Comparison of ENCODE assay signal across 8 cellular contexts in the genomic region with DNA sequence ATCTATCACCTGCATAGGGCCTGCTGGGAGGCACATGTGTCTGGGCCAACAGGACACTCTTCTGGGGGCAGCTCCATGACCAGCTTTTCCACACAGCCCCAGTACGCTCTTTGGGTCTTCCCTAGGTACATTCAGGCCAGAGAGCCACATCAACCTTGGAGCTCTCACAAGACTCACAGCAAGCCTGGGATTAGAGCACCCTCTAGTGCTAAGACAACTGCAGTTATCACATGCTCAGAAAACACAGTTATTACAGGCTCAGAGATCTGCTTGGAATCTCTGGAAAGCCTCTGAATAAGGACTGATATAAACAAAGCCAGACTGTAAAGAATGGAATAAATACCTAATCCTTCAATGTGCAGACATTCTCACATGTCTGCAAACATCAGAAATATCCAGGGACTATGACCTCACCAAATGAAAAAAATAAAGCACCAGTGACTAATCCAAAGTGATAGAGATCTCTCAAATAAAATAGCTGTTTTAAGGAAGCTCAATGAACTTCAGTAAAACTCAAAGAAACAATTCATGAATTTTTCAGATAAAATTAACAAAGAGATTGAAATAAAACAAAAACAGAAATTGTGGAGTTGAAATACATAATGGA.
DNase-seq lines count a peak whose midpoint lies in the region; ATAC-seq and TF ChIP-seq lines count a peak whose summit lies in the region.

No MANE protein-coding gene starts in this region.

- H2BK120ac ChIP-seq in neuronal stem cell (ENCODE audit: low read depth, low read length): no peak overlapping the region

- intact Hi-C loops in tibial artery (cut with DNase I; ENCODE audit: low total_unique reads) (no loop called here), sciatic nerve (cut with DNase I) (no loop called here)

- H4K91ac ChIP-seq in neuronal stem cell (ENCODE audit: low read depth, low read length, poor library complexity): no peak overlapping the region

- H3K27me3 ChIP-seq in cardiac muscle cell: no peaks in the 10 kb centered on the region
- H3K27me3 ChIP-seq in right atrium auricular region: no peaks in the 10 kb centered on the region
- no peaks in the 10 kb centered on the region for H3K27me3 ChIP-seq in neuronal stem cell (ENCODE audit: control insufficient read depth in 3 of 3, insufficient read depth in 3 of 3, low read depth in 1 of 3, low read length in 3 of 3)
- H3K27me3 ChIP-seq in tibial artery: no peaks in the 10 kb centered on the region

- no peak overlapping the region for H3K4ac ChIP-seq in neuronal stem cell (ENCODE audit: low read length)

- H3K79me1 ChIP-seq in neuronal stem cell (ENCODE audit: low read depth, low read length): no peaks in the 10 kb centered on the region

- H4K8ac ChIP-seq in neuronal stem cell (ENCODE audit: low read depth, low read length): no peak overlapping the region

- H2BK15ac ChIP-seq in neuronal stem cell (ENCODE audit: low read length): no peak overlapping the region

- peak; percentile 77 for TF ChIP-seq CTCF in cardiac muscle cell (IDR thresholded peaks at IDR 0.05; ENCODE audit: low read depth, low read length)
- no peak for TF ChIP-seq CTCF in right atrium auricular region (IDR thresholded peaks at IDR 0.05)
- peak; percentile 71 for TF ChIP-seq CTCF in choroid plexus epithelial cell (conservative IDR thresholded peaks at IDR 0.05; ENCODE audit: low read depth, low read length)
- no peak for TF ChIP-seq CTCF in tibial artery (IDR thresholded peaks at IDR 0.05)

- no peak overlapping the region for H3K23ac ChIP-seq in neuronal stem cell (ENCODE audit: low read depth, low read length, poor library complexity)

- no peak overlapping the region for H2AK5ac ChIP-seq in neuronal stem cell (ENCODE audit: low read depth, low read length)

- H3K4me2 ChIP-seq in neuronal stem cell (ENCODE audit: insufficient read depth, low read length, poor library complexity, severe bottlenecking): no peak overlapping the region

- peak; percentile 22 to 83 for DNase-seq in cardiac muscle cell (ENCODE audit: low read depth in 1 of 2, low spot score in 1 of 2)
- no peak for DNase-seq in right atrium auricular region (ENCODE audit: low spot score)
- peak; percentile 56 for DNase-seq in NCI-H748 (lab: John Stamatoyannopoulos, UW; ENCODE audit: unreplicated experiment)
- peak; percentile 83 for DNase-seq in choroid plexus epithelial cell (ENCODE audit: low read depth)
- peak; percentile 42 for DNase-seq in neuronal stem cell (ENCODE audit: low spot score)
- no peak for DNase-seq in tibial artery
- DNase-seq in sciatic nerve (ENCODE audit: low spot score): no peak

- peak; percentile 85 for ATAC-seq in HG02798 (IDR thresholded peaks at IDR 0.05; ENCODE audit: poor library complexity, unreplicated experiment)
- ATAC-seq in sciatic nerve: no peak

- H3K4me3 ChIP-seq in cardiac muscle cell (no peak overlapping the region), right atrium auricular region (no peak overlapping the region), choroid plexus epithelial cell (ENCODE audit: low read depth, low read length) (no peak overlapping the region), neuronal stem cell (ENCODE audit: low read length in 2 of 2) (no peak overlapping the region), tibial artery (no peak overlapping the region)

- H2BK5ac ChIP-seq in neuronal stem cell (ENCODE audit: low read length): no peak overlapping the region

- H3K9ac ChIP-seq in neuronal stem cell (ENCODE audit: low read depth, low read length, poor library complexity): no peak overlapping the region

- H3K36me3 ChIP-seq in cardiac muscle cell (no peaks in the 10 kb centered on the region), right atrium auricular region (no peaks in the 10 kb centered on the region), neuronal stem cell (replicated peaks in 1 of 2; ENCODE audit: control insufficient read depth in 2 of 2, insufficient read depth in 2 of 2, low read length in 2 of 2) (no peaks in the 10 kb centered on the region), tibial artery (no peaks in the 10 kb centered on the region)

- no CpG with 5 or more reads among the region's 1 CpG for WGBS in neuronal stem cell (ENCODE audit: extremely low coverage in 2 of 2, insufficient read length in 2 of 2, insufficient replicate concordance in 1 of 2), 2 donors

- no peaks in the 10 kb centered on the region for H3K4me1 ChIP-seq in cardiac muscle cell (ENCODE audit: low read depth)
- H3K4me1 ChIP-seq in right atrium auricular region: no peaks in the 10 kb centered on the region
- no peaks in the 10 kb centered on the region for H3K4me1 ChIP-seq in neuronal stem cell (ENCODE audit: control insufficient read depth in 2 of 2, insufficient read depth in 1 of 2, low read depth in 1 of 2, low read length in 2 of 2)
- H3K4me1 ChIP-seq in tibial artery: no peaks in the 10 kb centered on the region

- H2BK12ac ChIP-seq in neuronal stem cell (ENCODE audit: low read length): no peak overlapping the region

- H3K9me3 ChIP-seq in cardiac muscle cell (ENCODE audit: low read depth) (no peaks in the 10 kb centered on the region), right atrium auricular region (peaks cover 0 to 13% of the 10 kb centered on the region in 2 donors), neuronal stem cell (replicated peaks in 1 of 2; ENCODE audit: control insufficient read depth in 2 of 2, insufficient read depth in 1 of 2, low read depth in 1 of 2, low read length in 2 of 2) (peaks cover 0 to 10% of the 10 kb centered on the region in 2 donors), tibial artery (peaks cover 0 to 3% (median 0%) of the 10 kb centered on the region in 3 donors)

- H3K14ac ChIP-seq in neuronal stem cell (ENCODE audit: low read length): no peak overlapping the region

- no peak overlapping the region for H2AFZ ChIP-seq in neuronal stem cell (ENCODE audit: low read length)

- no peak overlapping the region for H3K18ac ChIP-seq in neuronal stem cell (ENCODE audit: low read length)

- H3K27ac ChIP-seq in cardiac muscle cell: no peak overlapping the region
- no peak overlapping the region for H3K27ac ChIP-seq in right atrium auricular region
- no peak overlapping the region for H3K27ac ChIP-seq in neuronal stem cell (replicated peaks; ENCODE audit: low read length)
- no peak overlapping the region for H3K27ac ChIP-seq in tibial artery

Comparison
In these comparisons a context has a peak if more than half of its experiments do, and no peak if none do; other contexts are left out.
1. DNase-seq: peak in cardiac muscle cell (2 of 2), NCI-H748 (single experiment), choroid plexus epithelial cell (single experiment) and neuronal stem cell (single experiment); none in right atrium auricular region (single experiment), tibial artery (0 of 2) and sciatic nerve (single experiment).
2. CTCF ChIP-seq: peak in cardiac muscle cell (single experiment) and choroid plexus epithelial cell (single experiment); none in right atrium auricular region (0 of 2) and tibial artery (0 of 2).